In genomic region chr17:67328026-67328425, GRCh38 we compare ENCODE assay signal across 25 cellular contexts.
"Had no signal": no experiment of that assay in that cellular context is flagged by ENCODE, and none has a peak within 500 bp of the region (broad histone marks: within the 10 kb centered on the region; RNA-seq: fewer than 3 reads in every experiment).

No MANE protein-coding gene starts in this region.

- H3K4me3 ChIP-seq: left lung, lower lobe of right lung, neural progenitor cell, ovary, right atrium auricular region, right lobe of liver, smooth muscle cell, tibial nerve, uterus had no signal

- H2AFZ ChIP-seq: neural progenitor cell had no signal

- H3K27me3 ChIP-seq: left lung, neural progenitor cell, neutrophil, ovary, right atrium auricular region, right lobe of liver, tibial nerve, uterus had no signal

- H3K4me2 ChIP-seq: neural progenitor cell, smooth muscle cell had no signal

- H3K9ac ChIP-seq: neural progenitor cell had no signal

- H3K36me3 ChIP-seq: left lung, lower lobe of right lung, neural progenitor cell, neutrophil, ovary, right atrium auricular region, right lobe of liver, tibial nerve, uterus had no signal

- DNase-seq: kidney; left colon; left lung; lower lobe of right lung; mammary epithelial cell; mesenchymal stem cell; naive thymus-derived CD8-positive, alpha-beta T cell; nephron progenitor cell; occipital lobe; ovary; stimulated activated CD4-positive, alpha-beta T cell treated with anti-CD3 and anti-CD28 coated beads, Interleukin-1b, Interleukin-23, amount 100 ng/mL, for 48 hours; stimulated activated CD4-positive, alpha-beta T cell treated with anti-CD3 and anti-CD28 coated beads, Interleukin-2, amount 100 ng/mL, for 48 hours; stimulated activated CD4-positive, alpha-beta T cell treated with anti-CD3 and anti-CD28 coated beads, Interleukin-4, amount 100 ng/mL, for 4 hours; stimulated activated CD8-positive, alpha-beta memory T cell treated with anti-CD3 and anti-CD28 coated beads, Interleukin-4, amount 100 ng/mL, for 48 hours; stimulated activated naive CD4-positive, alpha-beta T cell treated with Interleukin-2 at 50 U/mL for 16 hours; stimulated activated naive CD8-positive, alpha-beta T cell treated with anti-CD3 and anti-CD28 coated beads, Interleukin-15, amount 100 ng/mL, for 72 hours; substantia nigra; uterus had no signal

- H3K4me1 ChIP-seq: left lung, lower lobe of right lung, neural progenitor cell, right atrium auricular region, tibial nerve, uterus had no signal

- ATAC-seq: left colon; left lung; lower lobe of right lung; naive thymus-derived CD8-positive, alpha-beta T cell; right lobe of liver; stimulated activated memory B cell treated with anti-CD40 and anti-IgM and Interleukin-4, amounts not matched to agents 10 μg/mL and 1 μg/mL and 100 μg/mL, for 72 hours; stimulated activated naive CD8-positive, alpha-beta T cell treated with anti-CD3 and anti-CD28 coated beads, Interleukin-15, amount 100 ng/mL, for 72 hours had no signal

- H3K9me3 ChIP-seq: left lung, lower lobe of right lung, neutrophil, ovary, right atrium auricular region, right lobe of liver, uterus had no signal

- H3K27ac ChIP-seq: left lung, lower lobe of right lung, neural progenitor cell, neutrophil, ovary, right atrium auricular region, right lobe of liver, tibial nerve, uterus had no signal
